Comparison of ENCODE assay signal across 9 cellular contexts in the genomic region with DNA sequence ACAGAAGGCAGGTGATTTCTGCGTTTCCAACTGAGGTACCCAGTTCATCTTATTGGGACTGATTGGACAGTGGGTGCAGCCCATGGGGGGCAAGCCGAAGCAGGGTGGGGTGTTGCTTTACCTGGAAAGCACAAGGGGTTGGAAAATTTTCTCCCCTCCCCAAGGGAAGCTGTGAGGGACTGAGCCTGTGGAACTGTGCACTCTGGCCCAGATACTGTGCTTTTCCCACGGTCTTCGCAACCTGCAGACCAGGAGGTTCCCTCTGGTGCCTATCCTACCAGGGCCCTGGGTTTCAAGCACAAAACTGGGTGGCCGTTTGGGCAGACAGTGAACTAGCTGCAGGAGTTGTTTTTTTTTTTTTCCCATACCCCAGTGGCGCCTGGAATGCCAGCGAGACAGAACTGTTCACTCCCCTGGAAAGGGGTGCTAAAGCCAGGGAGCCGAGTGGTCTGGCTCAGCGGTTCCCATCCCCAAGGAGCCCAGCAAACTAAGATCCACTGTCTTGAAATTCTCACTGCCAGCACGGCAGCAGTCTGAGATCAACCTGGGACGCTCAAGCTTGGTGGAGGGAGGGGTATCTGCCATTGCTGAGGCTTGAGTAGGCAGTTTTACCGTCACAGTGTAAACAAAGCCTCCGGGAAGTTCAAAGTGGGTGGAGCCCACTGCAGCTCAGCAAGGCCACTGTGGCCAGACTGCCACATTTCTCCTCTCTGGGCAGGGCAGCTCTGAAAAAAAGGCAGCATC.
A peak's percentile ranks its signal among the peaks of the same experiment; 100 is the strongest.
DNase-seq lines count a peak whose midpoint lies in the region; FAIRE-seq and TF ChIP-seq lines count a peak whose summit lies in the region.
"Had no signal": no experiment of that assay in that cellular context is flagged by ENCODE, and none has a peak within 500 bp of the region (broad histone marks: within the 10 kb centered on the region; RNA-seq: fewer than 3 reads in every experiment).

No MANE protein-coding gene starts in this region.

- H3K27ac Mint-ChIP-seq in osteocyte (ENCODE audit: unreplicated experiment), result no peak overlapping the region

- H3K27me3 Mint-ChIP-seq in osteocyte (ENCODE audit: unreplicated experiment), result peaks cover 56% of the 10 kb centered on the region

- in situ Hi-C loops in brain microvascular endothelial cell (cut with HindIII; ENCODE audit: low pct_ligation_motif_present, low sequenced_read_pairs), result no loop called here

- H3K36me3 Mint-ChIP-seq in osteocyte (ENCODE audit: unreplicated experiment), result no peaks in the 10 kb centered on the region

- no peaks in the 10 kb centered on the region for H3K4me1 Mint-ChIP-seq in osteocyte (ENCODE audit: unreplicated experiment)

- no peaks in the 10 kb centered on the region for H3K27me3 ChIP-seq in brain microvascular endothelial cell (replicated peaks)

- FAIRE-seq in frontal cortex (lab: Jason Lieb, UNC), result no peak

- H3K4me3 Mint-ChIP-seq in osteocyte (ENCODE audit: unreplicated experiment), result no peak overlapping the region

- TF ChIP-seq CTCF in brain microvascular endothelial cell (IDR thresholded peaks at IDR 0.05; ENCODE audit: low read depth, low read length, missing control alignments) (no peak), osteocyte (IDR thresholded peaks at IDR 0.05) (no peak)

- peak; percentile 5 for DNase-seq in DMS153 treated with DMSO at 0.1 percent for 48 hours (lab: John Stamatoyannopoulos, UW; ENCODE audit: unreplicated experiment)
- DNase-seq in NCI-H1105 (lab: John Stamatoyannopoulos, UW), result peak; percentile 13
- DNase-seq in brain microvascular endothelial cell, result peak; percentile 40
- peak; percentile 48 for DNase-seq in mucosa of gallbladder (ENCODE audit: low spot score)
- DNase-seq in AG20443 (ENCODE audit: low spot score), result no peak
- DNase-seq in frontal cortex (ENCODE audit: low spot score in 2 of 2), result no peak
- no peak for DNase-seq in osteocyte (ENCODE audit: extremely low spot score, unreplicated experiment)
- no peak for DNase-seq in inferior parietal cortex (ENCODE audit: extremely low spot score)
- DNase-seq: effector memory CD4-positive, alpha-beta T cell had no signal

- H3K36me3 ChIP-seq in brain microvascular endothelial cell (replicated peaks), result no peaks in the 10 kb centered on the region

- no peak overlapping the region for H3K27ac ChIP-seq in brain microvascular endothelial cell

- no peaks in the 10 kb centered on the region for H3K9me3 Mint-ChIP-seq in osteocyte (ENCODE audit: unreplicated experiment)

- peak overlapping the region; percentile 9 for H3K4me3 ChIP-seq in brain microvascular endothelial cell (ENCODE audit: low read depth, low read length)

Comparison
In these comparisons a context has a peak if more than half of its experiments do, and no peak if none do; other contexts are left out.
1. DNase-seq: peak in DMS153 treated with DMSO at 0.1 percent for 48 hours (single experiment), NCI-H1105 (single experiment), brain microvascular endothelial cell (single experiment) and mucosa of gallbladder (single experiment); none in AG20443 (single experiment), frontal cortex (0 of 2), osteocyte (single experiment) and inferior parietal cortex (single experiment).